7 cellular contexts compared by ENCODE assay signal in the genomic region with DNA sequence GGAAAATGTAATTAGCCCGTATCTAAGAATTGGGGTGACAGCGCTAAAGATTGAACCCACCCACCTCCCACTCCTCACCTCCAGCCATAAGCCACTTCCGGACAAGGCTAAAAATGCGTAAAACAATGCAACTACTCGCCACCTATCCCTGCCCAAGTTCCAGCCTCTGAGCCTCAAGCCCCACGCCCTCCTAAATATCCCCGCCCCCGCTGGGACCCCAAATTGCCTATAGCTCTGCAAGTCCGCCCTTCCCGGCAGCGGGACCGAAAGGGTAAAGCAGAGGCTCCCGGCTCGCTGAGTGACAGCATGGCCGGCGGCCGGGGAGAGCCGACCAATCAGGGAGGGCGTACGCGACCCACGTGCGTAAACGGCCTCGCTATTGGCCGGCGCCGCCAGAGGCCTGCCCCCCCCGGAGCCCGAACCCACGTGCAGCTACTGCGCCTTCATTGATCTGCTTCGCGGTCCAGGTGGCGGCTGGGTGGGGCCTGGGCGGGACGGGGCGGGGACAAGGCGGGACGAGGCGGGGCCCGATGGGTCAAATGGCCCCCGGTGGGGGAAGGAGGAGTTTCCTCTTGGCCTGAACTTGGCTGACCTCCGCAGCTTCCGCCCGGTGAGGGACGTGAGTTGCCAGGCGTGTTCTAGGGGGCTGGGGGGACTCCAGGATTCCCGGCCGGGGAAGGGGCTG.
DNase-seq lines count a peak whose midpoint lies in the region; ATAC-seq and TF ChIP-seq lines count a peak whose summit lies in the region.

Gene TLE6, plus strand, starts transcription at position 564 of the 685 bp plus-strand sequence. CDS start 670 bp downstream, outside the sequence.

- DNase-seq in NCI-H2029 (lab: John Stamatoyannopoulos, UW) (peak; percentile 96), T-helper 9 cell (peak; percentile 89), astrocyte of the hippocampus (ENCODE audit: low read depth, low spot score) (peak; percentile 98), hypothalamus (lab: John Stamatoyannopoulos, UW) (peak; percentile 43 to 96 (median 89)), retinal pigment epithelial cell (ENCODE audit: low read depth) (peak; percentile 49)

- ATAC-seq in GM18511 (IDR thresholded peaks at IDR 0.05; ENCODE audit: unreplicated experiment) (peak; percentile 92), HG02981 (IDR thresholded peaks at IDR 0.05; ENCODE audit: unreplicated experiment) (peak; percentile 92)

- no peak for TF ChIP-seq CTCF in retinal pigment epithelial cell (conservative IDR thresholded peaks at IDR 0.05; ENCODE audit: low read depth, low read length)

- peak within 1 kb of the TSS; percentile 46 for H3K4me3 ChIP-seq in retinal pigment epithelial cell (ENCODE audit: low read length)

Comparison
In these comparisons a context has a peak if more than half of its experiments do, and no peak if none do; other contexts are left out.
1. Peak in every context shown above with its lines: DNase-seq, ATAC-seq and H3K4me3 ChIP-seq.